In the genomic region with DNA sequence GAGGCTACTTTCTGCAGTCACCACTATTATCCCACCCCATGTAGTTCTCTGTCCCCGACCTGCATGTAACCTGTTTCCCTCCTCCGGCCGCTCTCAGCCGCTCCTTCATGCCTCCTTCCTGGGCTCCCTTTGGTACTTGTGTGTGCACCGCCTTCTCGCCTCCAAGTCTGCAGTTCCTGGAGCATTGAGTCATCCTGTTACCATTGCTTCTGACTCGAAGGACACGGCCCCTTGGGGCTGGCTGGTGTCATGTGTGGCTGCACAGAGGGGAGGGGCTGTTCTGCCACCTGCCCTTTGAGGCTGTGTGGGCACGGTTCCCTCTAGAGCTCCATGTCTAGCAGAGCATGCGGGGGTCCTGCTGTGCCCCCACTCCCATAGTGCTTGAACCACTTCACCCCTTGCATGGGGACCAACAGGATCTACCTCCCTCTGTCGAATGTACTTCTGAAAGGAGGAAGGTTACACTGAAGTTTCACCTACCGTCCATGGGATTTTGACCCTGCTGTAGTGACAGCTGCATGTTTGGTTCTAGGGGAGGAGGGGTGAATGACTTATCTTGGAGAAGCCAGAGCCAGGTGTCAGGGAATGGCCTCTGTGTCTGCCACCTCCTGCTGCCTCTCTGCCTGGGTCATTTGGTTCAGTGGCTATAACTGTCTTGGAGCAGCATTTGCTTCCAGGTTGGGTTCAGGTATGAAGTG, we compare ENCODE assay signal across 8 cellular contexts. TPM values are rescaled to one million over a fixed set of nuclear protein-coding genes. Genes with fewer than 3 reads are reported as not detected.
DNase-seq lines count a peak whose midpoint lies in the region; ATAC-seq and TF ChIP-seq lines count a peak whose summit lies in the region.

No MANE protein-coding gene starts in this region.

- DNase-seq in GM10248 (ENCODE audit: extremely low spot score), result peak; percentile 70
- peak; percentile 61 for DNase-seq in activated naive CD4-positive, alpha-beta T cell treated with anti-CD3 and anti-CD28 coated beads, Interleukin-2, amount 50 U/mL, for 16 hours
- peak; percentile 61 for DNase-seq in lung (ENCODE audit: low spot score)
- DNase-seq in RPMI8226, result no peak
- DNase-seq in NCI-H2029 (lab: John Stamatoyannopoulos, UW), result no peak

- H3K4me3 ChIP-seq in OCI-LY3 (ENCODE audit: low read length) (peak overlapping the region; percentile 57), lung (no peak overlapping the region), stomach smooth muscle (ENCODE audit: low read length in 2 of 2) (no peak overlapping the region)

- ATAC-seq in HG02642 (IDR thresholded peaks at IDR 0.05; ENCODE audit: poor library complexity, unreplicated experiment) (peak; percentile 57), lung (ENCODE audit: insufficient read depth, low FRiP score) (peak; percentile 51)

- peaks cover 10% of the 10 kb centered on the region for H3K27me3 ChIP-seq in OCI-LY3 (ENCODE audit: low read depth, low read length)
- no peaks in the 10 kb centered on the region for H3K27me3 ChIP-seq in lung (ENCODE audit: control insufficient read depth, insufficient read depth)
- H3K27me3 ChIP-seq in stomach smooth muscle (ENCODE audit: control insufficient read depth in 1 of 2, insufficient read depth in 2 of 2, low read length in 2 of 2), result no peaks in the 10 kb centered on the region

- TF ChIP-seq CTCF in GM10248 (IDR thresholded peaks at IDR 0.05; ENCODE audit: control extremely low read depth, extremely low read depth, low read depth, missing control alignments), result no peak
- TF ChIP-seq CTCF in OCI-LY3 (IDR thresholded peaks at IDR 0.05; ENCODE audit: low read depth, low read length), result no peak
- no peak for TF ChIP-seq CTCF in lung (IDR thresholded peaks at IDR 0.05; ENCODE audit: control extremely low read depth, extremely low read depth)

- H3K27ac ChIP-seq in OCI-LY3 (ENCODE audit: low read length), result peak overlapping the region; percentile 15; the same call in 1 of the 2 replicates
- peak overlapping the region in 1 of 2 donors; percentile 90 for H3K27ac ChIP-seq in lung (ENCODE audit: low read depth in 1 of 2, low read length in 1 of 2)
- H3K27ac ChIP-seq in stomach smooth muscle (ENCODE audit: low read length), result peak overlapping the region; percentile 11

- H3K4me1 ChIP-seq in OCI-LY3 (ENCODE audit: low read length) (peaks cover 26% of the 10 kb centered on the region), lung (ENCODE audit: control insufficient read depth in 2 of 2, insufficient read depth in 2 of 2, low read length in 2 of 2) (peaks cover 46 to 77% of the 10 kb centered on the region in 2 donors), stomach smooth muscle (ENCODE audit: control insufficient read depth, insufficient read depth, low read length) (peaks cover 55% of the 10 kb centered on the region)

- peak overlapping the region; percentile 80 for H3K4me2 ChIP-seq in OCI-LY3 (ENCODE audit: low read length)

- H2AFZ ChIP-seq in OCI-LY3 (ENCODE audit: low read depth, low read length), result no peak overlapping the region

- H3K9ac ChIP-seq in OCI-LY3 (ENCODE audit: low read length) (peak overlapping the region; percentile 29), stomach smooth muscle (ENCODE audit: low read length in 2 of 2) (no peak overlapping the region)

- H3K9me3 ChIP-seq in OCI-LY3 (ENCODE audit: insufficient read depth, low read length) (no peaks in the 10 kb centered on the region), lung (ENCODE audit: control insufficient read depth in 2 of 2, insufficient read depth in 1 of 2, low read length in 1 of 2) (no peaks in the 10 kb centered on the region), stomach smooth muscle (ENCODE audit: control insufficient read depth in 2 of 2, low read length in 2 of 2) (no peaks in the 10 kb centered on the region)

- H3K36me3 ChIP-seq in OCI-LY3 (replicated peaks; ENCODE audit: low read depth, low read length) (no peaks in the 10 kb centered on the region), lung (ENCODE audit: control insufficient read depth in 2 of 2, insufficient read depth in 2 of 2, low read length in 2 of 2) (no peaks in the 10 kb centered on the region), stomach smooth muscle (ENCODE audit: control insufficient read depth in 2 of 2, insufficient read depth in 2 of 2, low read length in 2 of 2) (no peaks in the 10 kb centered on the region)

- CTCF ChIA-PET in GM10248 (lab: Yijun Ruan, JAX), result interaction anchor here (1.1 to 1.2 kb wide), 2 partner anchors 13 to 62 kb away, joined by 3 to 4 read pairs; no protein-coding TSS in a partner anchor

- peaks cover 10% of the 10 kb centered on the region for H4K20me1 ChIP-seq in OCI-LY3 (ENCODE audit: insufficient read depth, low read length)

- 23 to 38% methylated on average over 12 of the region's 12 CpGs for WGBS in lung, 2 donors

- POLR2A ChIA-PET in GM10248 (lab: Yijun Ruan, JAX), result no interaction called here

- no peaks in the 10 kb centered on the region for H3K79me2 ChIP-seq in OCI-LY3 (ENCODE audit: low read length)

RNA-seq across cellular contexts. Expression of gene BCR, which starts 39.6 kb away (rescaled TPM):
- 10 to 100 TPM; 28.4 to 67.3 TPM for total RNA-seq in lung
- polyA plus RNA-seq in lung, result 10 to 100 TPM; 21.8 to 35.2 TPM

Comparison
In these comparisons a context has a peak if more than half of its experiments do, and no peak if none do; other contexts are left out.
1. DNase-seq: peak in GM10248 (single experiment), activated naive CD4-positive, alpha-beta T cell treated with anti-CD3 and anti-CD28 coated beads, Interleukin-2, amount 50 U/mL, for 16 hours (single experiment) and lung (single experiment); none in RPMI8226 (single experiment) and NCI-H2029 (single experiment).